ENCODE assay signal across 1 cellular context in the genomic region with DNA sequence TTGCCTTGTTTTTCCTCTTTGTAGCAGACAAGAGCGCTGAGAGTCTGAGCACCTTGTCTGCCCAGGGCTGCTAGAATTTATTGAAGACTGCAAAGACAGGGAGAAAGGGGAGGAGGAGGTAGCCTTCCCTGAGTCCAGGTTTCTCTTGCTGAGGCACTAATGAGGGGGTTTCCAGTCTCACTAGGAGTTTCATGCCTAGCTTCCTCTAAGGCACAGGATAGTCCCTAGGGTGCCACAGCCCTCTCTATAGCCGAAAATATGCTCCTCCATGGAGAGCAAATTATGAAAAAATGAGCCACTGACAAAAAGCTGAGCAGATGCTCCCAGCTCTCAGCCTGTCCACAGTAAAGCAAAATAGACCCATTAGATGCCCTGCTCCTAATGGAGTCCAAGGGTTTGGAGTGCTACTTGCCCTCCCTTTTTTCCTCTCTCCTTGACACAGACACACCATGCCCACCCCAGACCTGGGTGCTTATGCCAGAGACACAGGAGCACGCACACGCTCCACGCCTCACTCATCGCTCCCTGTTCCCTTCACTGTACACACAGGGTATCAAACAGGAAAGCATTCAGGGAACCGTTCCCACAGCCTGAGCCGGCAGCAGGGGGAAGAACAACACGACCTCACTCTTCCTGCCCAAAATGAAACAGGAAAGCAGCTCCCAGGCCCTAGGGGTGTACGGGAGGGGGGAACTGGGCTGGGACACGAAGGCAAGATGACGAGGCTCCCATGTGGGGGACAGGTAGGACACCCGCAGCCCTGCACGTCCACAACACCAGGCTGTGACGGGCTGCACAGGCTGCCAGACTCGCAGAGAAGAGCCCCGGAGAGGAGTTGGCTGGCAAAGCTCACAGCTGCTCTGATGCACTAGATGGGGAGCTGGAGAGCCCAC.
A peak's percentile ranks its signal among the peaks of the same experiment; 100 is the strongest.
TF ChIP-seq lines count a peak whose summit lies in the region.

No MANE protein-coding gene starts in this region.

TF ChIP-seq in GM12878, 131 proteins besides CTCF, POLR2A, EP300 and RAD21 (continues in another document):
- TF ChIP-seq MYC (IDR thresholded peaks at IDR 0.05; ENCODE audit: insufficient read depth, insufficient read length, insufficient replicate concordance, low read length, severe bottlenecking) (no peak), MTA2 (IDR thresholded peaks at IDR 0.05; ENCODE audit: low read depth) (peak; percentile 33; the same call in 1 of the 2 replicates), SP1 (IDR thresholded peaks at IDR 0.05; ENCODE audit: low read depth, low read length) (no peak), POU2F2 (IDR thresholded peaks at IDR 0.05; ENCODE audit: borderline replicate concordance, low read depth, low read length) (no peak), JUNB (IDR thresholded peaks at IDR 0.05) (no peak), TCF12 (IDR thresholded peaks at IDR 0.05; ENCODE audit: low read depth, low read length) (0 out of 2 replicates have a peak, but pooled peaks have one; percentile 18), KAT2A (conservative IDR thresholded peaks at IDR 0.05; ENCODE audit: control insufficient read depth, low read depth, low read length) (no peak), USF2 (IDR thresholded peaks at IDR 0.05; ENCODE audit: borderline replicate concordance, low read depth, low read length) (no peak), ESRRA (IDR thresholded peaks at IDR 0.05; ENCODE audit: low read length) (no peak), IRF4 (IDR thresholded peaks at IDR 0.05; ENCODE audit: low read depth, low read length) (no peak), ZZZ3 (IDR thresholded peaks at IDR 0.05; ENCODE audit: control insufficient read depth, insufficient read length, low read depth) (no peak), SMC3 (IDR thresholded peaks at IDR 0.05; ENCODE audit: borderline replicate concordance, low read length) (no peak), BRCA1 (IDR thresholded peaks at IDR 0.05; ENCODE audit: low read depth, low read length) (no peak), REST (IDR thresholded peaks at IDR 0.05; ENCODE audit: low read depth, low read length) (no peak), PAX5 (IDR thresholded peaks at IDR 0.05; ENCODE audit: borderline replicate concordance, low read depth, low read length) (no peak), CEBPB (IDR thresholded peaks at IDR 0.05; ENCODE audit: borderline replicate concordance in 1 of 2, low read depth in 2 of 2, low read length in 2 of 2) (no peak), CHD2 (IDR thresholded peaks at IDR 0.05; ENCODE audit: borderline replicate concordance, low read depth, low read length) (0 out of 2 replicates have a peak, but pooled peaks have one; percentile 37), RELA (IDR thresholded peaks at IDR 0.05; ENCODE audit: borderline replicate concordance, partially characterized antibody) (peak; percentile 85), HDAC2 (IDR thresholded peaks at IDR 0.05) (no peak), IKZF1 (conservative IDR thresholded peaks at IDR 0.05) (peak; percentile 69), TCF7 (IDR thresholded peaks at IDR 0.05; ENCODE audit: borderline replicate concordance) (no peak), CREM (IDR thresholded peaks at IDR 0.05; ENCODE audit: low read depth) (no peak), SIN3A (IDR thresholded peaks at IDR 0.05; ENCODE audit: low read depth, low read length) (no peak), MLLT1 (IDR thresholded peaks at IDR 0.05) (peak; percentile 12; the same call in 1 of the 2 replicates), CREB1 (IDR thresholded peaks at IDR 0.05; ENCODE audit: low read depth) (no peak), CBX5 (IDR thresholded peaks at IDR 0.05; ENCODE audit: low read depth) (no peak), KLF5 (IDR thresholded peaks at IDR 0.05; ENCODE audit: partially characterized antibody) (no peak), MTA3 (IDR thresholded peaks at IDR 0.05; ENCODE audit: borderline replicate concordance, low read length) (no peak), ZNF207 (IDR thresholded peaks at IDR 0.05; ENCODE audit: borderline replicate concordance) (no peak)
- TF ChIP-seq, protein P1, sequence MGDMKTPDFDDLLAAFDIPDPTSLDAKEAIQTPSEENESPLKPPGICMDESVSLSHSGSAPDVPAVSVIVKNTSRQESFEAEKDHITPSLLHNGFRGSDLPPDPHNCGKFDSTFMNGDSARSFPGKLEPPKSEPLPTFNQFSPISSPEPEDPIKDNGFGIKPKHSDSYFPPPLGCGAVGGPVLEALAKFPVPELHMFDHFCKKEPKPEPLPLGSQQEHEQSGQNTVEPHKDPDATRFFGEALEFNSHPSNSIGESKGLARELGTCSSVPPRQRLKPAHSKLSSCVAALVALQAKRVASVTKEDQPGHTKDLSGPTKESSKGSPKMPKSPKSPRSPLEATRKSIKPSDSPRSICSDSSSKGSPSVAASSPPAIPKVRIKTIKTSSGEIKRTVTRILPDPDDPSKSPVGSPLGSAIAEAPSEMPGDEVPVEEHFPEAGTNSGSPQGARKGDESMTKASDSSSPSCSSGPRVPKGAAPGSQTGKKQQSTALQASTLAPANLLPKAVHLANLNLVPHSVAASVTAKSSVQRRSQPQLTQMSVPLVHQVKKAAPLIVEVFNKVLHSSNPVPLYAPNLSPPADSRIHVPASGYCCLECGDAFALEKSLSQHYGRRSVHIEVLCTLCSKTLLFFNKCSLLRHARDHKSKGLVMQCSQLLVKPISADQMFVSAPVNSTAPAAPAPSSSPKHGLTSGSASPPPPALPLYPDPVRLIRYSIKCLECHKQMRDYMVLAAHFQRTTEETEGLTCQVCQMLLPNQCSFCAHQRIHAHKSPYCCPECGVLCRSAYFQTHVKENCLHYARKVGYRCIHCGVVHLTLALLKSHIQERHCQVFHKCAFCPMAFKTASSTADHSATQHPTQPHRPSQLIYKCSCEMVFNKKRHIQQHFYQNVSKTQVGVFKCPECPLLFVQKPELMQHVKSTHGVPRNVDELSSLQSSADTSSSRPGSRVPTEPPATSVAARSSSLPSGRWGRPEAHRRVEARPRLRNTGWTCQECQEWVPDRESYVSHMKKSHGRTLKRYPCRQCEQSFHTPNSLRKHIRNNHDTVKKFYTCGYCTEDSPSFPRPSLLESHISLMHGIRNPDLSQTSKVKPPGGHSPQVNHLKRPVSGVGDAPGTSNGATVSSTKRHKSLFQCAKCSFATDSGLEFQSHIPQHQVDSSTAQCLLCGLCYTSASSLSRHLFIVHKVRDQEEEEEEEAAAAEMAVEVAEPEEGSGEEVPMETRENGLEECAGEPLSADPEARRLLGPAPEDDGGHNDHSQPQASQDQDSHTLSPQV (IDR thresholded peaks at IDR 0.05) = no peak
- TF ChIP-seq, protein P2, sequence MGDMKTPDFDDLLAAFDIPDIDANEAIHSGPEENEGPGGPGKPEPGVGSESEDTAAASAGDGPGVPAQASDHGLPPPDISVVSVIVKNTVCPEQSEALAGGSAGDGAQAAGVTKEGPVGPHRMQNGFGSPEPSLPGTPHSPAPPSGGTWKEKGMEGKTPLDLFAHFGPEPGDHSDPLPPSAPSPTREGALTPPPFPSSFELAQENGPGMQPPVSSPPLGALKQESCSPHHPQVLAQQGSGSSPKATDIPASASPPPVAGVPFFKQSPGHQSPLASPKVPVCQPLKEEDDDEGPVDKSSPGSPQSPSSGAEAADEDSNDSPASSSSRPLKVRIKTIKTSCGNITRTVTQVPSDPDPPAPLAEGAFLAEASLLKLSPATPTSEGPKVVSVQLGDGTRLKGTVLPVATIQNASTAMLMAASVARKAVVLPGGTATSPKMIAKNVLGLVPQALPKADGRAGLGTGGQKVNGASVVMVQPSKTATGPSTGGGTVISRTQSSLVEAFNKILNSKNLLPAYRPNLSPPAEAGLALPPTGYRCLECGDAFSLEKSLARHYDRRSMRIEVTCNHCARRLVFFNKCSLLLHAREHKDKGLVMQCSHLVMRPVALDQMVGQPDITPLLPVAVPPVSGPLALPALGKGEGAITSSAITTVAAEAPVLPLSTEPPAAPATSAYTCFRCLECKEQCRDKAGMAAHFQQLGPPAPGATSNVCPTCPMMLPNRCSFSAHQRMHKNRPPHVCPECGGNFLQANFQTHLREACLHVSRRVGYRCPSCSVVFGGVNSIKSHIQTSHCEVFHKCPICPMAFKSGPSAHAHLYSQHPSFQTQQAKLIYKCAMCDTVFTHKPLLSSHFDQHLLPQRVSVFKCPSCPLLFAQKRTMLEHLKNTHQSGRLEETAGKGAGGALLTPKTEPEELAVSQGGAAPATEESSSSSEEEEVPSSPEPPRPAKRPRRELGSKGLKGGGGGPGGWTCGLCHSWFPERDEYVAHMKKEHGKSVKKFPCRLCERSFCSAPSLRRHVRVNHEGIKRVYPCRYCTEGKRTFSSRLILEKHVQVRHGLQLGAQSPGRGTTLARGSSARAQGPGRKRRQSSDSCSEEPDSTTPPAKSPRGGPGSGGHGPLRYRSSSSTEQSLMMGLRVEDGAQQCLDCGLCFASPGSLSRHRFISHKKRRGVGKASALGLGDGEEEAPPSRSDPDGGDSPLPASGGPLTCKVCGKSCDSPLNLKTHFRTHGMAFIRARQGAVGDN (IDR thresholded peaks at IDR 0.05) = no peak
- TF ChIP-seq, protein P3, sequence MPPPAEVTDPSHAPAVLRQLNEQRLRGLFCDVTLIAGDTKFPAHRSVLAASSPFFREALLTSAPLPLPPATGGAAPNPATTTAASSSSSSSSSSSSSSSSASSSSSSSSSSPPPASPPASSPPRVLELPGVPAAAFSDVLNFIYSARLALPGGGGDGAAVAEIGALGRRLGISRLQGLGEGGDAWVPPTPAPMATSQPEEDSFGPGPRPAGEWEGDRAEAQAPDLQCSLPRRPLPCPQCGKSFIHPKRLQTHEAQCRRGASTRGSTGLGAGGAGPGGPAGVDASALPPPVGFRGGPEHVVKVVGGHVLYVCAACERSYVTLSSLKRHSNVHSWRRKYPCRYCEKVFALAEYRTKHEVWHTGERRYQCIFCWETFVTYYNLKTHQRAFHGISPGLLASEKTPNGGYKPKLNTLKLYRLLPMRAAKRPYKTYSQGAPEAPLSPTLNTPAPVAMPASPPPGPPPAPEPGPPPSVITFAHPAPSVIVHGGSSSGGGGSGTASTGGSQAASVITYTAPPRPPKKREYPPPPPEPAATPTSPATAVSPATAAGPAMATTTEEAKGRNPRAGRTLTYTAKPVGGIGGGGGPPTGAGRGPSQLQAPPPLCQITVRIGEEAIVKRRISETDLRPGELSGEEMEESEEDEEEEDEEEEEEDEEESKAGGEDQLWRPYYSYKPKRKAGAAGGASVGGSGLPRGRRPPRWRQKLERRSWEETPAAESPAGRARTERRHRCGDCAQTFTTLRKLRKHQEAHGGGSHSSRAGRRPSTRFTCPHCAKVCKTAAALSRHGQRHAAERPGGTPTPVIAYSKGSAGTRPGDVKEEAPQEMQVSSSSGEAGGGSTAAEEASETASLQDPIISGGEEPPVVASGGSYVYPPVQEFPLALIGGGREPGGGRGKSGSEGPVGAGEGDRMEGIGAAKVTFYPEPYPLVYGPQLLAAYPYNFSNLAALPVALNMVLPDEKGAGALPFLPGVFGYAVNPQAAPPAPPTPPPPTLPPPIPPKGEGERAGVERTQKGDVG (CRISPR knock-in tag; IDR thresholded peaks at IDR 0.05) = no peak
- TF ChIP-seq, protein P4, sequence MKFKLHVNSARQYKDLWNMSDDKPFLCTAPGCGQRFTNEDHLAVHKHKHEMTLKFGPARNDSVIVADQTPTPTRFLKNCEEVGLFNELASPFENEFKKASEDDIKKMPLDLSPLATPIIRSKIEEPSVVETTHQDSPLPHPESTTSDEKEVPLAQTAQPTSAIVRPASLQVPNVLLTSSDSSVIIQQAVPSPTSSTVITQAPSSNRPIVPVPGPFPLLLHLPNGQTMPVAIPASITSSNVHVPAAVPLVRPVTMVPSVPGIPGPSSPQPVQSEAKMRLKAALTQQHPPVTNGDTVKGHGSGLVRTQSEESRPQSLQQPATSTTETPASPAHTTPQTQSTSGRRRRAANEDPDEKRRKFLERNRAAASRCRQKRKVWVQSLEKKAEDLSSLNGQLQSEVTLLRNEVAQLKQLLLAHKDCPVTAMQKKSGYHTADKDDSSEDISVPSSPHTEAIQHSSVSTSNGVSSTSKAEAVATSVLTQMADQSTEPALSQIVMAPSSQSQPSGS (IDR thresholded peaks at IDR 0.05; ENCODE audit: low read length) = no peak
